In the genomic region with DNA sequence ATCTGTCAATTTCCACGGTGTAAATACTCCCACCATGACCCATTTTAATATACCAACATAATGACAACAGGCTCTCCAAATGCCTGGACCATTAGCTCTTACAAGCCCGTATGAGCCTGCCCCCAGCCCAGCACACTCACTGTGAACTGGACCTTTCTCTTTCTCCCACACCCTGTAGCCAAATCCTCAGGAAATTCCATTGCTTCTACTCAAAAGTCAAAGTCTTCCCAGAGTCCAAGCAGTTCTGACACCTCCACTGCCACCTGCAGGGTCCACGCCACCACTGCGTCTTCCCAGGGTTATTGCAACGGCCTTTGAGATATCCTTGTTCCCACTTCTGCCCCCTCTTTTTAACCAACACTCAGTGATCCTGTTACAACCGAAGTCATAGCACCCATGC, we compare ENCODE assay signal across 14 cellular contexts.
DNase-seq lines count a peak whose midpoint lies in the region; ATAC-seq, FAIRE-seq and TF ChIP-seq lines count a peak whose summit lies in the region.
"Had no signal": no experiment of that assay in that cellular context is flagged by ENCODE, and none has a peak within 500 bp of the region (broad histone marks: within the 10 kb centered on the region; RNA-seq: fewer than 3 reads in every experiment).

No MANE protein-coding gene starts in this region.

- intact Hi-C loops in OCI-LY7 (cut with micrococcal nuclease; ENCODE audit: unreplicated experiment), result no loop called here

- BruUV-seq in OCI-LY7 (replicated peaks; lab: Mats Ljungman, UMichigan), result no TSS peak

- H3K9me2 ChIP-seq in OCI-LY7 (ENCODE audit: insufficient read depth, low read length), result no peaks in the 10 kb centered on the region

- no peaks in the 10 kb centered on the region for H3K79me2 ChIP-seq in OCI-LY7 (ENCODE audit: insufficient read depth, low read depth, low read length)

- H3K36me3 ChIP-seq in OCI-LY7 (ENCODE audit: insufficient read depth, low read length), result no peaks in the 10 kb centered on the region
- H3K36me3 ChIP-seq: SJCRH30, uterus had no signal

- H3K27ac ChIP-seq in OCI-LY7 (ENCODE audit: low read depth, low read length, poor library complexity, severe bottlenecking), result no peak overlapping the region
- H3K27ac ChIP-seq: SJCRH30, uterus had no signal

- no peaks in the 10 kb centered on the region for H3K4me1 ChIP-seq in OCI-LY7 (ENCODE audit: insufficient read depth, low read length, poor library complexity, severe bottlenecking)
- H3K4me1 ChIP-seq: uterus had no signal

- DNase-seq in AG10803 (ENCODE audit: low read depth) (peak; percentile 31), OCI-LY7 (ENCODE audit: low spot score) (no peak), epithelial cell of esophagus (ENCODE audit: low read depth) (peak; percentile 33), D721Med (ENCODE audit: insufficient read length, low spot score) (no peak), GDM1 (lab: John Stamatoyannopoulos, UW) (no peak), NCI-H748 treated with DMSO at 0.1 percent for 48 hours (lab: John Stamatoyannopoulos, UW) (no peak)
- DNase-seq: CD8-positive, alpha-beta T cell; NCI-H2227 treated with DMSO at 0.1 percent for 48 hours; nephron progenitor cell; small intestine; uterus had no signal

- H3K9me3 ChIP-seq in OCI-LY7 (ENCODE audit: low read length), result no peaks in the 10 kb centered on the region
- H3K9me3 ChIP-seq: SJCRH30, uterus had no signal

- no peak for FAIRE-seq in D721Med (lab: Jason Lieb, UNC)
- FAIRE-seq: small intestine had no signal

- H3K4me2 ChIP-seq in OCI-LY7 (ENCODE audit: low read length), result no peak overlapping the region

- no peak for ATAC-seq in HG03354 (IDR thresholded peaks at IDR 0.05; ENCODE audit: poor library complexity, severe bottlenecking, unreplicated experiment)
- ATAC-seq: CD8-positive, alpha-beta T cell had no signal

- H2AFZ ChIP-seq in OCI-LY7 (ENCODE audit: low read length), result no peak overlapping the region

- no peaks in the 10 kb centered on the region for H4K20me1 ChIP-seq in OCI-LY7 (ENCODE audit: insufficient read depth, low read length)

- POLR2A ChIA-PET in OCI-LY7 (lab: Charles Lee), result interaction anchor here (0.5 kb wide), 1 partner anchor 388 kb away, joined by 3 read pairs; no protein-coding TSS in a partner anchor

- TF ChIP-seq CTCF in AG10803 (conservative IDR thresholded peaks at IDR 0.05; ENCODE audit: low read length) (no peak), GM12873 (IDR thresholded peaks at IDR 0.05; ENCODE audit: insufficient read depth, low read depth, low read length, missing control alignments) (peak; percentile 66), OCI-LY7 (conservative IDR thresholded peaks at IDR 0.05; ENCODE audit: low read length) (peak; percentile 66), epithelial cell of esophagus (IDR thresholded peaks at IDR 0.05; ENCODE audit: insufficient read depth, low read depth, low read length, missing control alignments) (no peak), D721Med (IDR thresholded peaks at IDR 0.05; ENCODE audit: insufficient read depth, missing control alignments) (no peak)

- H3K4me3 ChIP-seq in AG10803 (ENCODE audit: low read length), result no peak overlapping the region
- no peak overlapping the region for H3K4me3 ChIP-seq in OCI-LY7 (ENCODE audit: low read depth, low read length, poor library complexity, severe bottlenecking)
- no peak overlapping the region for H3K4me3 ChIP-seq in epithelial cell of esophagus (ENCODE audit: low read length)
- H3K4me3 ChIP-seq: SJCRH30, uterus had no signal

- CTCF ChIA-PET in OCI-LY7 (lab: Charles Lee; ENCODE audit: unreplicated experiment), result no interaction called here

Comparison
In these comparisons a context has a peak if more than half of its experiments do, and no peak if none do; other contexts are left out.
1. DNase-seq: peak in AG10803 (single experiment) and epithelial cell of esophagus (single experiment); none in OCI-LY7 (single experiment), D721Med (single experiment), GDM1 (single experiment) and NCI-H748 treated with DMSO at 0.1 percent for 48 hours (single experiment).
2. CTCF ChIP-seq: peak in GM12873 (single experiment) and OCI-LY7 (single experiment); none in AG10803 (single experiment), epithelial cell of esophagus (single experiment) and D721Med (single experiment).